ENCODE assay signal across 29 cellular contexts in the genomic region with DNA sequence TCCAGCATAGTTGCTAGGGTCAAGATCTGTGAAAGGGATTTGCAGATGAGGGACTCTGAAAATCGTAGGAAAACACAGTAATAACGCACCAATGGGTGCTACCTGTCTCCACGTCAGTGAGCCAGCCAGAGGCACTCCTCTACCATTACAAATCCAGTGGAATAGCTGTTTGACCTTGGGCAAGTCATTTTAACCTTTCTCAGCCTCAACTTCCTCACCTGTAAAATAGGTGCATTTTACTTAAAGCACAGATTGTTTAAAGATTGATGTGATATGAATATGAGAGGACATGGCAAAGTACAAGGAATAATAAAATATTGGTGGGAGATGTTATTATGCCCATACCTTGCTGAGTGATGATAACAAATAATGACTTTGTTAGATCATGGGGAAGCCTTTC.
"Had no signal": no experiment of that assay in that cellular context is flagged by ENCODE, and none has a peak within 500 bp of the region (broad histone marks: within the 10 kb centered on the region; RNA-seq: fewer than 3 reads in every experiment).

No MANE protein-coding gene starts in this region.

- H3K27ac Mint-ChIP-seq: dendritic cell treated with granulocyte-macrophage colony-stimulating factor and Interleukin-4, amounts not matched to agents 40 ng/mL and 50 ng/mL, for 4 days; effector memory CD8-positive, alpha-beta T cell; endodermal cell had no signal

- H3K36me3 ChIP-seq: colonic mucosa, esophagus muscularis mucosa, esophagus squamous epithelium, gastrocnemius medialis, gastroesophageal sphincter, heart left ventricle, heart right ventricle had no signal

- H3K27me3 ChIP-seq: colonic mucosa, dorsolateral prefrontal cortex, esophagus muscularis mucosa, esophagus squamous epithelium, foreskin keratinocyte, gastrocnemius medialis, gastroesophageal sphincter, heart left ventricle, heart right ventricle had no signal

- H3K4me1 ChIP-seq: colonic mucosa, foreskin keratinocyte had no signal

- H3K27ac ChIP-seq: colonic mucosa, coronary artery, epithelial cell of prostate, esophagus muscularis mucosa, esophagus squamous epithelium, foreskin keratinocyte, gastrocnemius medialis, gastroesophageal sphincter, heart left ventricle, heart right ventricle had no signal

- H3K9me3 ChIP-seq: colonic mucosa, esophagus muscularis mucosa, esophagus squamous epithelium, gastrocnemius medialis, gastroesophageal sphincter, heart left ventricle, heart right ventricle had no signal

- H3K4me3 Mint-ChIP-seq: dendritic cell treated with granulocyte-macrophage colony-stimulating factor and Interleukin-4, amounts not matched to agents 40 ng/mL and 50 ng/mL, for 4 days; effector memory CD8-positive, alpha-beta T cell; endodermal cell had no signal

- H3K9me3 Mint-ChIP-seq: dendritic cell treated with granulocyte-macrophage colony-stimulating factor and Interleukin-4, amounts not matched to agents 40 ng/mL and 50 ng/mL, for 4 days; effector memory CD8-positive, alpha-beta T cell; endodermal cell had no signal

- H3K4me3 ChIP-seq: colonic mucosa, coronary artery, dorsolateral prefrontal cortex, esophagus muscularis mucosa, esophagus squamous epithelium, gastrocnemius medialis, gastroesophageal sphincter, heart left ventricle, heart right ventricle had no signal

- ATAC-seq: effector memory CD8-positive, alpha-beta T cell; esophagus mucosa; foreskin keratinocyte; gastrocnemius medialis; gastroesophageal sphincter; heart left ventricle; heart right ventricle had no signal

- FAIRE-seq: colon, endometrium, endothelial cell of umbilical vein, frontal cortex had no signal

- H3K4me1 Mint-ChIP-seq: endodermal cell had no signal

- DNase-seq: colonic mucosa; cortex of kidney; dermis blood vessel endothelial cell; dorsolateral prefrontal cortex; effector CD4-positive, alpha-beta T cell; effector CD8-positive, alpha-beta T cell; effector memory CD4-positive, alpha-beta T cell; effector memory CD8-positive, alpha-beta T cell; endodermal cell; erythroblast; esophagus squamous epithelium; foreskin fibroblast; foreskin keratinocyte; foreskin melanocyte; gastrocnemius medialis; glutamatergic neuron; head of caudate nucleus; heart left ventricle; heart right ventricle had no signal
